ENCODE assay signal across 33 cellular contexts in the genomic region with DNA sequence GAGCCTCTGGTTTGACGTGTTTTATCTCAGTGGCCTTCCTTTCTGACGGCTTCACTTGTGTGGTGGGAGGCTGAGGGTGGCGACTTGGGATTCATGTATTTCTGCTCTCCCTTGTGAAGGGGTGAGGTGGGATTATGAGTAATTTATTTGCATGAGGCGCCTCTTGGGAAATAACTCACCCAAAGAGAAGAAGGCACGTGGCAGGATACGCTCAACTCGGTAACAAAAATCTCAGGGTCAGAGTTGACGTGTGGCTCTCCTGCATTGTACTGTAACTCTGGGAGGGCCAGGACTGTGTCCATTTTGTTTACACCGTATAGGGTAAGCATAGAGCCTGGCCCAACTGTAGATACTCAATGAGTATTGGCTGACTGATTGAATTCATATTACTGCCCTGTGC.
"Had no signal": no experiment of that assay in that cellular context is flagged by ENCODE, and none has a peak within 500 bp of the region (broad histone marks: within the 10 kb centered on the region; RNA-seq: fewer than 3 reads in every experiment).

No MANE protein-coding gene starts in this region.

- H3K4me3 ChIP-seq: coronary artery, dorsolateral prefrontal cortex, heart left ventricle had no signal

- H3K27me3 Mint-ChIP-seq: activated naive CD8-positive, alpha-beta T cell; activated T-cell treated with anti-CD3 and anti-CD28 coated beads, Interleukin-2, amount 50 U/mL, for 24 hours; central memory CD8-positive, alpha-beta T cell; T-helper 17 cell had no signal

- ATAC-seq: activated T-cell treated with anti-CD3 and anti-CD28 coated beads, Interleukin-2, amount 50 U/mL, for 72 hours; esophagus mucosa; heart left ventricle; T-helper 17 cell had no signal

- H3K27me3 ChIP-seq: brain microvascular endothelial cell, dorsolateral prefrontal cortex, heart left ventricle had no signal

- H3K27ac ChIP-seq: brain microvascular endothelial cell, coronary artery, dorsolateral prefrontal cortex, heart left ventricle had no signal

- H3K36me3 ChIP-seq: brain microvascular endothelial cell, heart left ventricle had no signal

- H3K4me3 Mint-ChIP-seq: activated CD4-positive, alpha-beta memory T cell treated with anti-CD3 and anti-CD28 coated beads, Interleukin-2, amount 10 ng/mL, durations not matched to agents 7 days and 5 days; activated CD4-positive, alpha-beta T cell treated with anti-CD3 and anti-CD28 coated beads, Interleukin-2, amount 10 ng/mL, durations not matched to agents 7 days and 5 days; activated naive CD8-positive, alpha-beta T cell; activated T-cell treated with anti-CD3 and anti-CD28 coated beads, Interleukin-2, amount 50 U/mL, for 24 hours; activated T-cell treated with anti-CD3 and anti-CD28 coated beads, Interleukin-2, amount 50 U/mL, for 72 hours; central memory CD8-positive, alpha-beta T cell; dendritic cell treated with granulocyte-macrophage colony-stimulating factor and Interleukin-4, amounts not matched to agents 40 ng/mL and 50 ng/mL, for 4 days; endodermal cell; T-helper 2 cell treated with Interferon-gamma antibody and Interleukin-4, amounts not matched to agents 5 μg/mL and 100 μg/mL, for 36 hours had no signal

- DNase-seq: activated CD4-positive, alpha-beta memory T cell treated with anti-CD3 and anti-CD28 coated beads, Interleukin-2, amount 10 ng/mL, durations not matched to agents 7 days and 5 days; activated CD4-positive, alpha-beta T cell treated with anti-CD3 and anti-CD28 coated beads for 1 hour; activated CD4-positive, alpha-beta T cell treated with anti-CD3 and anti-CD28 coated beads for 4 hours; activated CD4-positive, alpha-beta T cell treated with anti-CD3 and anti-CD28 coated beads, Interleukin-2, amount 10 ng/mL, durations not matched to agents 7 days and 5 days; activated CD4-positive, alpha-beta T cell treated with anti-CD3 and anti-CD28 coated beads, Interleukin-2, amount 50 U/mL, for 4 hours; activated CD8-positive, alpha-beta memory T cell treated with anti-CD3 and anti-CD28 coated beads, Interleukin-2, amount 50 U/mL, for 48 hours; activated effector memory CD4-positive, alpha-beta T cell treated with Interleukin-2 at 50 U/mL for 16 hours; activated gamma-delta T cell treated with Interleukin-2 at 50 U/mL for 16 hours; activated naive CD4-positive, alpha-beta T cell treated with anti-CD3 and anti-CD28 coated beads, Interleukin-2, amount 50 U/mL, for 16 hours; activated naive CD4-positive, alpha-beta T cell treated with Interleukin-2 at 50 U/mL for 16 hours; activated T-cell treated with anti-CD3 and anti-CD28 coated beads for 4 hours; activated T-cell treated with anti-CD3 and anti-CD28 coated beads, Interleukin-2, amount 50 U/mL, for 24 hours; activated T-cell treated with anti-CD3 and anti-CD28 coated beads, Interleukin-2, amount 50 U/mL, for 72 hours; amniotic stem cell; anterior cingulate cortex; brain microvascular endothelial cell; dorsolateral prefrontal cortex; effector memory CD4-positive, alpha-beta T cell; endodermal cell; foreskin fibroblast; glutamatergic neuron; heart left ventricle; T-helper 17 cell; T1000 had no signal

- H3K27ac Mint-ChIP-seq: activated CD4-positive, alpha-beta T cell treated with anti-CD3 and anti-CD28 coated beads, Interleukin-2, amount 10 ng/mL, durations not matched to agents 7 days and 5 days; activated naive CD8-positive, alpha-beta T cell; activated T-cell treated with anti-CD3 and anti-CD28 coated beads, Interleukin-2, amount 50 U/mL, for 24 hours; activated T-cell treated with anti-CD3 and anti-CD28 coated beads, Interleukin-2, amount 50 U/mL, for 72 hours; dendritic cell treated with granulocyte-macrophage colony-stimulating factor and Interleukin-4, amounts not matched to agents 40 ng/mL and 50 ng/mL, for 4 days; endodermal cell; T-helper 17 cell; T-helper 2 cell treated with Interferon-gamma antibody and Interleukin-4, amounts not matched to agents 5 μg/mL and 100 μg/mL, for 36 hours had no signal

- H3K4me1 Mint-ChIP-seq: central memory CD8-positive, alpha-beta T cell; endodermal cell had no signal

- H3K36me3 Mint-ChIP-seq: activated naive CD8-positive, alpha-beta T cell had no signal

- FAIRE-seq: astrocyte, bronchial epithelial cell, frontal cortex had no signal

- H3K9me3 ChIP-seq: heart left ventricle had no signal

- H3K9me3 Mint-ChIP-seq: activated CD4-positive, alpha-beta memory T cell treated with anti-CD3 and anti-CD28 coated beads, Interleukin-2, amount 10 ng/mL, durations not matched to agents 7 days and 5 days; activated CD4-positive, alpha-beta T cell treated with anti-CD3 and anti-CD28 coated beads, Interleukin-2, amount 10 ng/mL, durations not matched to agents 7 days and 5 days; activated T-cell treated with anti-CD3 and anti-CD28 coated beads, Interleukin-2, amount 50 U/mL, for 24 hours; activated T-cell treated with anti-CD3 and anti-CD28 coated beads, Interleukin-2, amount 50 U/mL, for 72 hours; central memory CD8-positive, alpha-beta T cell; dendritic cell treated with granulocyte-macrophage colony-stimulating factor and Interleukin-4, amounts not matched to agents 40 ng/mL and 50 ng/mL, for 4 days; T-helper 2 cell treated with Interferon-gamma antibody and Interleukin-4, amounts not matched to agents 5 μg/mL and 100 μg/mL, for 36 hours had no signal
